In genomic region chr13:75399879-75400217, GRCh38 we compare ENCODE assay signal across 18 cellular contexts.
"Had no signal": no experiment of that assay in that cellular context is flagged by ENCODE, and none has a peak within 500 bp of the region (broad histone marks: within the 10 kb centered on the region; RNA-seq: fewer than 3 reads in every experiment).

No MANE protein-coding gene starts in this region.

- H3K27ac ChIP-seq: colonic mucosa, left lung, parathyroid adenoma, prostate gland, sigmoid colon had no signal

- H3K36me3 ChIP-seq: colonic mucosa, left lung, prostate gland, sigmoid colon had no signal

- FAIRE-seq: frontal cortex, small intestine had no signal

- H3K4me1 ChIP-seq: colonic mucosa, parathyroid adenoma, prostate gland had no signal

- H3K9ac ChIP-seq: parathyroid adenoma had no signal

- H3K27me3 ChIP-seq: colonic mucosa, left lung, sigmoid colon had no signal

- H3K4me1 Mint-ChIP-seq: naive B cell had no signal

- H3K4me3 ChIP-seq: colonic mucosa, left lung, lung, prostate gland, sigmoid colon had no signal

- H3K4me3 Mint-ChIP-seq: naive B cell, nephron had no signal

- H2AFZ ChIP-seq: parathyroid adenoma had no signal

- DNase-seq: colonic mucosa; dermis blood vessel endothelial cell; islet precursor cell; left lung; mesenchymal stem cell; midbrain; naive B cell; retina; sigmoid colon; small intestine; stimulated activated CD4-positive, alpha-beta T cell treated with anti-CD3 and anti-CD28 coated beads, Interleukin-12 subunit alpha, Interleukin-12 subunit beta, amount 100 ng/mL, for 4 hours; stimulated activated naive CD4-positive, alpha-beta T cell treated with Interleukin-2 at 50 U/mL for 16 hours had no signal

- H3K27me3 Mint-ChIP-seq: naive B cell had no signal

- H3K36me3 Mint-ChIP-seq: naive B cell had no signal

- ATAC-seq: esophagus mucosa, left lung had no signal

- H3K79me2 ChIP-seq: parathyroid adenoma had no signal

- H3K9me3 ChIP-seq: colonic mucosa, prostate gland, sigmoid colon had no signal
